ENCODE assay signal across 2 cellular contexts in the genomic region with DNA sequence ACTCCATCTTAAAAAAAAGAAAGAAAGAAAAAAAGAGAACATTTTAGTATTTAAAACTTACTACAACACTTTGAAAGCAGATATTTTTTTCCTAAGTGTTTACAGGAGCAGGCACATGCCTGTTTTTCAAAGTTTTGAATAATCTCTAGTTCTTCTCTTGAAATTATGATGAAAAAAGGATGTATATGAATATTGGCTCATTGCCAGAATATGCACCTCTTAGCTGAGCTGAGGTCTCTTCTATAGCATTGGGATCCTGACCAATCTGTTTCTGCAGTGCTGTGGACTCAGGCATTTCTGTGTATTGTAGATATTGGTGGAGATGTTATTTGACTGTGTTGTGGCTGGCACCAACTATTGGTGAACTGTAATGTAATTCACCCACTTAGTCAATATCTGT.
TF ChIP-seq lines count a peak whose summit lies in the region.

No MANE protein-coding gene starts in this region.

TF ChIP-seq in HEK293, 187 proteins besides CTCF, POLR2A, EP300 and RAD21:
- TF ChIP-seq ZNF350 (tag by site-specific recombination; IDR thresholded peaks at IDR 0.05) (0 out of 2 replicates have a peak, but pooled peaks have one; percentile 40), ZNF530 (tag by site-specific recombination; IDR thresholded peaks at IDR 0.05; ENCODE audit: low read depth) (no peak), MEIS1 (CRISPR knock-in tag; IDR thresholded peaks at IDR 0.05; ENCODE audit: borderline replicate concordance) (no peak), ZNF548 (tag by site-specific recombination; IDR thresholded peaks at IDR 0.05) (no peak)

TF ChIP-seq in K562, 482 proteins besides CTCF, POLR2A, EP300 and RAD21:
- TF ChIP-seq HDAC2 (IDR thresholded peaks at IDR 0.05) = no peak
- TF ChIP-seq TEAD1 (CRISPR knock-in tag; IDR thresholded peaks at IDR 0.05) = no peak
- TF ChIP-seq GTF2A2 (tag; IDR thresholded peaks at IDR 0.05) = no peak
- peak; percentile 87 for TF ChIP-seq NFIX (CRISPR knock-in tag; IDR thresholded peaks at IDR 0.05; ENCODE audit: low read depth)
- TF ChIP-seq NFIC (IDR thresholded peaks at IDR 0.05) = peak; percentile 97
- no peak for TF ChIP-seq CHD2 (IDR thresholded peaks at IDR 0.05; ENCODE audit: low read depth, low read length)
